ENCODE assay signal across 7 cellular contexts in the genomic region with DNA sequence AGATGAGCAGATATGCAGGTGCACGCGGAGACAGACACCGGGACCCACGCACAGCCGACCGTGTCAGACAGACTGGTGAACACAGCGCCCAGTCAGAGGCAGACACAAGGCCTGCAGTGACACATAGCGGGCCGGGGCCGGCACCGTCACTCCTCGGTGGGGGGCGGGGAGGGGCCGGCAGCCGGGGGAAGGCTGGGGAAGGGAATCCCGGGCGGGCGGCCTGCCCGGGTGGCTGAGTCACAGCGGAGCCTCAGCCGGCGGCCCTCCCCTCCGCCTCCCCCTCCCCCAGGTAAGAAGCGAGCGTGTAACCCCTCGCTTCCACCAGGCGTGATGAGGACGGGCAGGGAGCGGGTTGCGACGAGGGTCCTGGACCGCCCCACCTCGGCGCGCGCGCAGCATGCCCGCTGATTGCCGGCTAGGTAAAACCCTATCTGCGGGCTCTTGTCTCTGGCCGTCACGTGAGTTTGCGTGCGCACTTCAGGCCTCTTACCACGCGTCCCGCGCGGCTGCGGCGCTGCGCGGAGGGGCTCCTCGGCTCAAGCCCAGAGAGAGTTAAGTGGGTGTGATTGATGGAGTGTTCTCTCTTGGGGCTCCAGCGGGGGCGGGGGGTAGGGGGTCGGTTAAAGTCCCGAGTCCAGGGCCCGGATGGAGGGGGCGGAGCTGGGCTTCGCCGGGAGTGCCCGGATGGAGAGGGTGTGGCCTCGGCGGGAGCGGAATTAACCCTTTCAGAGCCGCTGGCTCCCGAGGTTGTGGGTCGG. TPM values are rescaled to one million over a fixed set of nuclear protein-coding genes. Genes with fewer than 3 reads are reported as not detected.
DNase-seq lines count a peak whose midpoint lies in the region; ATAC-seq and TF ChIP-seq lines count a peak whose summit lies in the region.

No MANE protein-coding gene starts in this region.

- ATAC-seq in HG03135 (IDR thresholded peaks at IDR 0.05; ENCODE audit: unreplicated experiment) (peak; percentile 12), right lobe of liver (peak; percentile 54 to 66 (median 60))

- intact Hi-C loops in right lobe of liver (cut with DNase I): no loop called here

- H3K27me3 ChIP-seq in right lobe of liver: no peaks in the 10 kb centered on the region

- peaks cover 0 to 15% (median 4%) of the 10 kb centered on the region in 4 donors for H3K36me3 ChIP-seq in right lobe of liver

- H3K4me3 ChIP-seq in right lobe of liver: peak overlapping the region; percentile 73 to 98 (median 81)

- H3K27ac ChIP-seq in right lobe of liver: peak overlapping the region; percentile 99

- in situ Hi-C loops in GM13977 (cut with MboI; ENCODE audit: low pct_unique_long_range_greater_than_20kb, low sequenced_read_pairs, unreplicated experiment): no loop called here

- H3K4me1 ChIP-seq in right lobe of liver: peaks cover 0 to 42% (median 10%) of the 10 kb centered on the region in 4 donors

- TF ChIP-seq CTCF in GM13977 (IDR thresholded peaks at IDR 0.05; ENCODE audit: extremely low read depth, insufficient read depth, missing control alignments) (peak; percentile 37), right lobe of liver (IDR thresholded peaks at IDR 0.05) (peak; percentile 15 to 42 (median 30))

- no peaks in the 10 kb centered on the region for H3K9me3 ChIP-seq in right lobe of liver

- TF ChIP-seq POLR2A in right lobe of liver (IDR thresholded peaks at IDR 0.05): peak; percentile 29

- peak; percentile 82 for DNase-seq in GM13977 (ENCODE audit: low spot score)
- DNase-seq in NCI-H526 (lab: John Stamatoyannopoulos, UW): peak; percentile 47 to 86
- peak; percentile 90 for DNase-seq in activated CD4-positive, alpha-beta T cell treated with anti-CD3 and anti-CD28 coated beads, Interleukin-2, amount 50 U/mL, for 24 hours (ENCODE audit: low read depth in 1 of 2, low spot score in 1 of 2)
- peak; percentile 93 for DNase-seq in dermis blood vessel endothelial cell
- DNase-seq in right lobe of liver: peak; percentile 93 to 95 (median 94)
- DNase-seq in stimulated activated CD4-positive, alpha-beta T cell treated with anti-CD3 and anti-CD28 coated beads, Interleukin-4, amount 100 ng/mL, for 4 hours: peak; percentile 93 to 97

- 4% methylated on average over 14 of the region's 69 CpGs for WGBS in right lobe of liver (ENCODE audit: insufficient coverage, low coverage, low lambda C conversion rate, missing lambda C conversion rate)

RNA-seq across cellular contexts. Expression of a gene that starts 7.8 kb away (rescaled TPM):
- total RNA-seq in dermis blood vessel endothelial cell (7.6 and 10.6 TPM in 2 replicates), right lobe of liver (10 to 100 TPM in 4 of 6 experiments, 1 to 10 TPM in 2; 6.1 to 12.8 (median 10.9) TPM)

RNA-seq across cellular contexts. Expression of a gene that starts 13.1 kb away (rescaled TPM):
- total RNA-seq in dermis blood vessel endothelial cell: 50.9 and 111 TPM in 2 replicates
- total RNA-seq in right lobe of liver: 1 to 10 TPM in 4 of 6 experiments, under 1 TPM in 2; 0.74 to 2.4 (median 1.2) TPM

RNA-seq across cellular contexts. Expression of a gene that starts 15.6 kb away (rescaled TPM):
- 63.2 and 129 TPM in 2 replicates for total RNA-seq in dermis blood vessel endothelial cell
- total RNA-seq in right lobe of liver: 10 to 100 TPM; 27.2 to 43.0 (median 30.8) TPM

RNA-seq across cellular contexts. Expression of a gene that starts 16.0 kb away (rescaled TPM):
- 15.1 and 17.9 TPM in 2 replicates for total RNA-seq in dermis blood vessel endothelial cell
- 10 to 100 TPM in 1 of 6 experiments, 1 to 10 TPM in 5; 6.0 to 11.7 (median 7.4) TPM for total RNA-seq in right lobe of liver

RNA-seq across cellular contexts. Expression of a gene that starts 46.8 kb away (rescaled TPM):
- total RNA-seq in dermis blood vessel endothelial cell: 108 and 132 TPM in 2 replicates
- 1 to 10 TPM; 3.2 to 7.2 (median 5.1) TPM for total RNA-seq in right lobe of liver

Comparison
In these comparisons a context has a peak if more than half of its experiments do, and no peak if none do; other contexts are left out.
1. Peak in every context shown above with its lines: DNase-seq, ATAC-seq, H3K4me3 ChIP-seq and H3K27ac ChIP-seq.
2. RNA of a gene that starts 13.1 kb away (total RNA-seq): 50.9 to 111 TPM in dermis blood vessel endothelial cell; 0.74 to 2.4 TPM in right lobe of liver; every median in the first group is over 10 times any median in the second.